In genomic region chr10:130810856-130811255, GRCh38 we compare ENCODE assay signal across 26 cellular contexts.
DNase-seq lines count a peak whose midpoint lies in the region; ATAC-seq, FAIRE-seq and TF ChIP-seq lines count a peak whose summit lies in the region.
"Had no signal": no experiment of that assay in that cellular context is flagged by ENCODE, and none has a peak within 500 bp of the region (broad histone marks: within the 10 kb centered on the region; RNA-seq: fewer than 3 reads in every experiment).

No MANE protein-coding gene starts in this region.

- H3K36me3 Mint-ChIP-seq in H9 (ENCODE audit: insufficient read depth in 1 of 3, low read depth in 3 of 3) (no peaks in the 10 kb centered on the region; a peak in 1 of 7 replicates), chondrocyte (ENCODE audit: low read depth) (no peaks in the 10 kb centered on the region)
- H3K36me3 Mint-ChIP-seq in CD4-positive, alpha-beta T cell (ENCODE audit: low read depth): no peaks in the 10 kb centered on the region
- H3K36me3 Mint-ChIP-seq: CD8-positive, alpha-beta T cell had no signal

- H3K23ac ChIP-seq in H9 (ENCODE audit: insufficient read length, low read depth, low read length): no peak overlapping the region

- H3K27me3 Mint-ChIP-seq in H9 (ENCODE audit: low read depth) (peaks cover 1% of the 10 kb centered on the region; the same call in 1 of the 2 replicates), chondrocyte (ENCODE audit: low read depth) (no peaks in the 10 kb centered on the region)
- no peaks in the 10 kb centered on the region for H3K27me3 Mint-ChIP-seq in CD4-positive, alpha-beta T cell

- no peak for TF ChIP-seq CTCF in H9 (conservative IDR thresholded peaks at IDR 0.05)
- no peak for TF ChIP-seq CTCF in chondrocyte (IDR thresholded peaks at IDR 0.05)
- TF ChIP-seq CTCF in kidney (IDR thresholded peaks at IDR 0.05; ENCODE audit: borderline replicate concordance, extremely low read depth, insufficient read depth): no peak
- TF ChIP-seq CTCF in RWPE1 (conservative IDR thresholded peaks at IDR 0.05; ENCODE audit: low read depth): no peak
- no peak for TF ChIP-seq CTCF in CD4-positive, alpha-beta T cell (IDR thresholded peaks at IDR 0.05)

- H2AFZ ChIP-seq in H9 (ENCODE audit: low read length): no peak overlapping the region
- H2AFZ ChIP-seq: PC-9 had no signal

- H2BK120ac ChIP-seq in H9 (ENCODE audit: low read depth, low read length, poor library complexity, severe bottlenecking): no peak overlapping the region

- H4K8ac ChIP-seq in H9 (replicated peaks; ENCODE audit: insufficient read length, low read depth, low read length): no peak overlapping the region

- H3K79me2 ChIP-seq in H9 (ENCODE audit: insufficient read depth, low read length): no peaks in the 10 kb centered on the region

- H3K27me3 ChIP-seq in H9 (ENCODE audit: insufficient read depth, low read length): no peaks in the 10 kb centered on the region
- no peaks in the 10 kb centered on the region for H3K27me3 ChIP-seq in CD4-positive, alpha-beta T cell (ENCODE audit: control insufficient read depth, insufficient read depth, low read length)
- H3K27me3 ChIP-seq: BLaER1 treated with 17β-estradiol and CSF1 and Interleukin-3, amounts not matched to agents 10 nM and 100 nM; SJSA1 had no signal

- no peak overlapping the region for H2BK15ac ChIP-seq in H9 (ENCODE audit: low read depth, low read length)

- H3K18ac ChIP-seq in H9 (ENCODE audit: insufficient read length, low read depth, low read length): no peak overlapping the region

- H3K4ac ChIP-seq in H9 (ENCODE audit: low read depth, low read length): no peak overlapping the region

- H3K9me3 ChIP-seq in H9 (ENCODE audit: control insufficient read depth, low read depth, low read length): no peaks in the 10 kb centered on the region
- no peaks in the 10 kb centered on the region for H3K9me3 ChIP-seq in kidney (ENCODE audit: control insufficient read depth in 1 of 2, low read length in 2 of 2)
- no peaks in the 10 kb centered on the region for H3K9me3 ChIP-seq in CD4-positive, alpha-beta T cell (ENCODE audit: control insufficient read depth, low read length)
- H3K9me3 ChIP-seq: A549, Caco-2 had no signal

- H3K4me2 ChIP-seq in H9 (ENCODE audit: insufficient read depth, insufficient read length, low read length): no peak overlapping the region
- H3K4me2 ChIP-seq: A549, PC-9 had no signal

- H3K56ac ChIP-seq in H9 (ENCODE audit: insufficient read length, low read depth, low read length): no peak overlapping the region

- CTCF ChIA-PET in RWPE1 (lab: Yijun Ruan, JAX): no interaction called here
- CTCF ChIA-PET in CD4-positive, alpha-beta T cell (lab: Charles Lee): no interaction called here

- H3K27ac Mint-ChIP-seq in H9 (peak overlapping the region in 1 of 3 experiments; percentile 70; a peak in 2 of 7 replicates), chondrocyte (ENCODE audit: unreplicated experiment) (no peak overlapping the region)
- no peak overlapping the region for H3K27ac Mint-ChIP-seq in CD4-positive, alpha-beta T cell
- H3K27ac Mint-ChIP-seq: CD8-positive, alpha-beta T cell had no signal

- H3K4me3 Mint-ChIP-seq in H9: no peak overlapping the region
- H3K4me3 Mint-ChIP-seq in chondrocyte (ENCODE audit: unreplicated experiment): no peak overlapping the region
- no peak overlapping the region for H3K4me3 Mint-ChIP-seq in CD4-positive, alpha-beta T cell
- H3K4me3 Mint-ChIP-seq: CD8-positive, alpha-beta T cell had no signal

- H3K4me1 Mint-ChIP-seq in H9 (peaks cover 40 to 43% of the 10 kb centered on the region in 2 experiments), chondrocyte (ENCODE audit: low read depth) (no peaks in the 10 kb centered on the region)
- H3K4me1 Mint-ChIP-seq in CD4-positive, alpha-beta T cell (ENCODE audit: low read depth): no peaks in the 10 kb centered on the region

- no peak overlapping the region for H4K91ac ChIP-seq in H9 (ENCODE audit: insufficient read length, low read depth, low read length)

- peaks cover 3% of the 10 kb centered on the region; the same call in 1 of the 2 replicates for H3K4me1 ChIP-seq in H9 (ENCODE audit: insufficient read depth, low read length)
- no peaks in the 10 kb centered on the region for H3K4me1 ChIP-seq in kidney (ENCODE audit: control insufficient read depth in 1 of 2, insufficient read depth in 1 of 2, low read depth in 1 of 2, low read length in 2 of 2)
- H3K4me1 ChIP-seq: A549, Caco-2, SJSA1 had no signal

- peak overlapping the region; percentile 20 for H3K14ac ChIP-seq in H9 (ENCODE audit: insufficient read depth, low read length)

- no peak overlapping the region for H4K5ac ChIP-seq in H9 (ENCODE audit: insufficient read length, low read depth, low read length)

- no peak overlapping the region for H3T11ph ChIP-seq in H9 (ENCODE audit: low read length)

- H3K9ac ChIP-seq in H9 (ENCODE audit: extremely low read depth, insufficient read length, low read length) (no peak overlapping the region), kidney (ENCODE audit: low read length in 2 of 2) (no peak overlapping the region)
- H3K9ac ChIP-seq: BLaER1 treated with 17β-estradiol and CSF1 and Interleukin-3, amounts not matched to agents 10 nM and 100 nM had no signal

- H3K27ac ChIP-seq in H9 (ENCODE audit: insufficient read length, low read depth, low read length) (no peak overlapping the region), kidney (ENCODE audit: low read depth in 2 of 2, low read length in 2 of 2) (no peak overlapping the region), RWPE1 (no peak overlapping the region)
- no peak overlapping the region for H3K27ac ChIP-seq in CD4-positive, alpha-beta T cell (ENCODE audit: low read depth, low read length)
- H3K27ac ChIP-seq: A549; BLaER1 treated with 17β-estradiol and CSF1 and Interleukin-3, amounts not matched to agents 10 nM and 100 nM; PC-9; SJSA1 had no signal

- ATAC-seq in CD4-positive, alpha-beta T cell (ENCODE audit: poor library complexity): no peak
- ATAC-seq: A549; CD8-positive, alpha-beta T cell had no signal

- DNase-seq in H9: no peak
- peak; percentile 84 for DNase-seq in chondrocyte (ENCODE audit: low spot score)
- DNase-seq in kidney: peak; percentile 58
- DNase-seq in posterior vena cava (ENCODE audit: low spot score): peak; percentile 73
- no peak for DNase-seq in HT-29 (ENCODE audit: low spot score)
- no peak for DNase-seq in RWPE1 (ENCODE audit: low spot score)
- no peak for DNase-seq in CD4-positive, alpha-beta T cell
- DNase-seq: AML-193; Caco-2; CD8-positive, alpha-beta T cell; GOT3; KBM-7; MV-4-11; NCI-H1105; NCI-H1436 treated with DMSO at 0.1 percent for 48 hours; NCI-H187 treated with DMSO at 0.1 percent for 48 hours; NCI-H2171 treated with DMSO at 0.1 percent for 48 hours; NCI-H524; NCI-H774; PC-9; Right ventricle myocardium superior had no signal

- FAIRE-seq in kidney (lab: Jason Lieb, UNC): no peak
- FAIRE-seq: A549, G401.6, HTR-8/SVneo had no signal

- WGBS in H9 (ENCODE audit: extremely low coverage, insufficient read length, low lambda C conversion rate): no CpG with 5 or more reads among the region's 14 CpGs

- H3K4me3 ChIP-seq in kidney (ENCODE audit: low read length in 2 of 2): no peak overlapping the region
- H3K4me3 ChIP-seq: A549; BLaER1 treated with 17β-estradiol and CSF1 and Interleukin-3, amounts not matched to agents 10 nM and 100 nM; PC-9; SJSA1 had no signal

- peaks cover 3% of the 10 kb centered on the region for H4K20me1 ChIP-seq in H9 (ENCODE audit: control insufficient read depth, insufficient read depth, insufficient read length)
- H4K20me1 ChIP-seq: BLaER1 treated with 17β-estradiol and CSF1 and Interleukin-3, amounts not matched to agents 10 nM and 100 nM had no signal

- no peaks in the 10 kb centered on the region for H3K79me1 ChIP-seq in H9 (ENCODE audit: insufficient read depth, low read depth, low read length, poor library complexity, severe bottlenecking)

- no peak overlapping the region for H2AK5ac ChIP-seq in H9 (ENCODE audit: insufficient read length, low read length)

- H2BK5ac ChIP-seq in H9 (ENCODE audit: insufficient read length, low read length): no peak overlapping the region

- no peak overlapping the region for H2BK20ac ChIP-seq in H9 (ENCODE audit: low read depth, low read length, poor library complexity, severe bottlenecking)

- intact Hi-C loops in kidney (cut with DNase I): no loop called here
- intact Hi-C loops in posterior vena cava (cut with DNase I): loop anchor here in 1 of 2 donors (1.0 kb wide), 1 partner anchor 28 kb away; no protein-coding TSS in a partner anchor
- intact Hi-C loops in CD4-positive, alpha-beta T cell (cut with DNase I, micrococcal nuclease): no loop called here

- H3K23me2 ChIP-seq in H9 (ENCODE audit: insufficient read length, low read depth, low read length, poor library complexity, severe bottlenecking): no peaks in the 10 kb centered on the region

- no peaks in the 10 kb centered on the region for H3K36me3 ChIP-seq in kidney (ENCODE audit: control insufficient read depth in 1 of 2, insufficient read depth in 2 of 2, low read length in 2 of 2)
- H3K36me3 ChIP-seq: SJSA1 had no signal

- H2BK12ac ChIP-seq in H9 (ENCODE audit: insufficient read length, low read depth, low read length): no peak overlapping the region

- H3K9me3 Mint-ChIP-seq in H9: peaks cover 0 to 2% of the 10 kb centered on the region in 2 experiments; a peak in 1 of 5 replicates
- H3K9me3 Mint-ChIP-seq in chondrocyte (ENCODE audit: low read depth): peaks cover 23% of the 10 kb centered on the region
- no peaks in the 10 kb centered on the region for H3K9me3 Mint-ChIP-seq in CD4-positive, alpha-beta T cell
- H3K9me3 Mint-ChIP-seq: CD8-positive, alpha-beta T cell had no signal

- POLR2A ChIA-PET in RWPE1 (lab: Yijun Ruan, JAX; ENCODE audit: low non-redundant PET): no interaction called here
- POLR2A ChIA-PET in CD4-positive, alpha-beta T cell (lab: Charles Lee): no interaction called here

Comparison
In these comparisons a context has a peak if more than half of its experiments do, and no peak if none do; other contexts are left out.
1. DNase-seq: peak in chondrocyte (single experiment), kidney (single experiment) and posterior vena cava (single experiment); none in H9 (single experiment), HT-29 (single experiment), RWPE1 (single experiment) and CD4-positive, alpha-beta T cell (0 of 10).